8 cellular contexts compared by ENCODE assay signal in genomic region chr3:192571197-192571791, GRCh38.
A peak's percentile ranks its signal among the peaks of the same experiment; 100 is the strongest.
DNase-seq lines count a peak whose midpoint lies in the region; ATAC-seq, FAIRE-seq and TF ChIP-seq lines count a peak whose summit lies in the region.

No MANE protein-coding gene starts in this region.

- no peak overlapping the region for H3K9ac ChIP-seq in endothelial cell of umbilical vein (replicated peaks; ENCODE audit: extremely low read depth, insufficient read depth, low read length)

- H3K36me3 Mint-ChIP-seq in nephron (ENCODE audit: low read depth): no peaks in the 10 kb centered on the region

- H3K4me3 Mint-ChIP-seq in nephron: peak overlapping the region; percentile 46 to 69 (median 61)

- H3K4me3 ChIP-seq in SJSA1: peak overlapping the region; percentile 20
- H3K4me3 ChIP-seq in endothelial cell of umbilical vein (replicated peaks in 1 of 3; ENCODE audit: insufficient read depth in 1 of 3, low read depth in 1 of 3, low read length in 3 of 3): peak overlapping the region; percentile 35 to 56 (median 44)
- no peak overlapping the region for H3K4me3 ChIP-seq in H7 (ENCODE audit: insufficient read depth, low read depth, low read length)

- no peak for TF ChIP-seq POLR2A in H54 (IDR thresholded peaks at IDR 0.05; ENCODE audit: low read depth, low read length)
- TF ChIP-seq POLR2A in endothelial cell of umbilical vein (IDR thresholded peaks at IDR 0.05; ENCODE audit: low read depth, low read length): no peak

- peak overlapping the region; percentile 91 for H2AFZ ChIP-seq in endothelial cell of umbilical vein (ENCODE audit: low read depth, low read length)

- no peaks in the 10 kb centered on the region for H3K36me3 ChIP-seq in SJSA1
- no peaks in the 10 kb centered on the region for H3K36me3 ChIP-seq in endothelial cell of umbilical vein (ENCODE audit: control insufficient read depth in 2 of 2, extremely low read depth in 1 of 2, insufficient read depth in 2 of 2, low read length in 2 of 2)
- no peaks in the 10 kb centered on the region for H3K36me3 ChIP-seq in H7 (replicated peaks; ENCODE audit: control insufficient read depth, insufficient read depth, low read length)

- no peaks in the 10 kb centered on the region for H3K9me1 ChIP-seq in endothelial cell of umbilical vein (replicated peaks; ENCODE audit: control insufficient read depth, extremely low read depth, insufficient read depth, low read length)

- H3K27me3 Mint-ChIP-seq in nephron (ENCODE audit: low read depth): peaks cover 15% of the 10 kb centered on the region

- DNase-seq in 8988T (peak; percentile 18), H54 (ENCODE audit: insufficient read length, low spot score) (peak; percentile 30), SJSA1 (ENCODE audit: low read depth in 1 of 2, low spot score in 2 of 2) (peak; percentile 50 to 52), endothelial cell of umbilical vein (ENCODE audit: low read depth, low spot score) (peak; percentile 72), H7 (no peak), HuH-7.5 (ENCODE audit: low spot score) (no peak)

- no peaks in the 10 kb centered on the region for H4K20me1 ChIP-seq in endothelial cell of umbilical vein (replicated peaks; ENCODE audit: control insufficient read depth, extremely low read depth, insufficient read depth, low read length)

- H3K27me3 ChIP-seq in SJSA1 (replicated peaks) (peaks cover 15% of the 10 kb centered on the region), endothelial cell of umbilical vein (ENCODE audit: control insufficient read depth in 2 of 2, insufficient read depth in 2 of 2, low read length in 2 of 2) (peaks cover 6 to 10% of the 10 kb centered on the region in 2 experiments), H7 (ENCODE audit: control insufficient read depth, insufficient read depth, low read length) (no peaks in the 10 kb centered on the region)

- dilution Hi-C loops in endothelial cell of umbilical vein (cut with MboI; ENCODE audit: extremely low pct_ligation_motif_present, low sequenced_read_pairs): no loop called here

- CTCF ChIA-PET in endothelial cell of umbilical vein (lab: Charles Lee): interaction anchor here (0.9 to 2.0 kb wide), 6 partner anchors 103 to 1002 kb away, joined by 3 to 5 read pairs (median 4); no protein-coding TSS in a partner anchor

- no peak overlapping the region for H3K27ac ChIP-seq in SJSA1
- no peak overlapping the region for H3K27ac ChIP-seq in endothelial cell of umbilical vein (ENCODE audit: insufficient read depth, low read depth, low read length)

- no peaks in the 10 kb centered on the region for H3K79me2 ChIP-seq in endothelial cell of umbilical vein (ENCODE audit: control insufficient read depth, insufficient read depth, low read length)

- peaks cover 3% of the 10 kb centered on the region; the same call in 1 of the 2 replicates for H3K4me1 ChIP-seq in SJSA1 (replicated peaks)
- no peaks in the 10 kb centered on the region for H3K4me1 ChIP-seq in endothelial cell of umbilical vein (ENCODE audit: control insufficient read depth, extremely low read depth, insufficient read depth, low read length)

- peaks cover 4% of the 10 kb centered on the region for H3K4me1 Mint-ChIP-seq in nephron

- intact Hi-C loops in endothelial cell of umbilical vein (cut with micrococcal nuclease): loop anchor here (1.0 to 5.0 kb wide), 2 partner anchors 346 to 1001 kb away; partner anchors contain the start of gene MB21D2

- no peak for ATAC-seq in GM21526 (IDR thresholded peaks at IDR 0.05; ENCODE audit: low FRiP score, unreplicated experiment)

- POLR2A ChIA-PET in endothelial cell of umbilical vein (lab: Charles Lee): interaction anchor here (0.6 kb wide), 1 partner anchor 36 kb away, joined by 3 read pairs; no protein-coding TSS in a partner anchor

- H3K9me3 ChIP-seq in SJSA1 (replicated peaks): no peaks in the 10 kb centered on the region
- no peaks in the 10 kb centered on the region for H3K9me3 ChIP-seq in endothelial cell of umbilical vein (replicated peaks; ENCODE audit: control insufficient read depth, insufficient read depth, low read length)

- BruUV-seq in endothelial cell of umbilical vein (replicated peaks; lab: Mats Ljungman, UMichigan): no TSS peak

- H3K27ac Mint-ChIP-seq in nephron: no peak overlapping the region

- TF ChIP-seq CTCF in endothelial cell of umbilical vein (IDR thresholded peaks at IDR 0.05; ENCODE audit: extremely low read depth in 1 of 2, insufficient read depth in 1 of 2, low read depth in 1 of 2, low read length in 2 of 2) (no peak), nephron (IDR thresholded peaks at IDR 0.05; ENCODE audit: unreplicated experiment in 3 of 3) (no peak)

- H3K4me2 ChIP-seq in endothelial cell of umbilical vein (ENCODE audit: insufficient read depth, low read length): peak overlapping the region; percentile 72

- FAIRE-seq in H54 (lab: Jason Lieb, UNC) (peak; percentile 99), endothelial cell of umbilical vein (lab: Jason Lieb, UNC) (peak; percentile 96)

- H3K9me3 Mint-ChIP-seq in nephron: no peaks in the 10 kb centered on the region

TF ChIP-seq in endothelial cell of umbilical vein, 7 proteins besides CTCF, POLR2A, EP300 and RAD21:
- TF ChIP-seq, protein P1, sequence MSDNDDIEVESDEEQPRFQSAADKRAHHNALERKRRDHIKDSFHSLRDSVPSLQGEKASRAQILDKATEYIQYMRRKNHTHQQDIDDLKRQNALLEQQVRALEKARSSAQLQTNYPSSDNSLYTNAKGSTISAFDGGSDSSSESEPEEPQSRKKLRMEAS (IDR thresholded peaks at IDR 0.05; ENCODE audit: insufficient read depth, insufficient read length): no peak
- TF ChIP-seq FOS (IDR thresholded peaks at IDR 0.05; ENCODE audit: borderline replicate concordance, insufficient read depth, low read length): peak; percentile 38

Comparison
In these comparisons a context has a peak if more than half of its experiments do, and no peak if none do; other contexts are left out.
1. DNase-seq: peak in 8988T (single experiment), H54 (single experiment), SJSA1 (2 of 2) and endothelial cell of umbilical vein (single experiment); none in H7 (single experiment) and HuH-7.5 (single experiment).